In the genomic region with DNA sequence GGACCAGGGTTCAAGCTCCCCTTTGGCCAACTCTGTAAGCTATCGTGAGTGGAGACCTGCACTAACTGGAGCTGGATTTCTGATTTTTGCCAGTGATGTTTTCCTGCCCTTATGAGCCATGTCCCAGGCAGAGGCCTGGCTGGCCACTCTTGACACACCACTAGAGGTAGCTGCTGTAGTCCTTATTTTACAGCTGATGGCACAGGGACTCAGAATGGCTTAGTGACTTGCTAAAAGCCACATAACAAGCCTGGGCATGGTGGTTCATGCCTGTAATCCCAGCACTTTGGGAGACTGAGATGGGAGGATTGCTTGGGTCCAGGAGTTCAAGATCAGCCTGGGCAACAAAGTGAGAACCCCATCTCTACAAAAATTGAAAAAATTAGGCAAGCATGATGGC, we compare ENCODE assay signal across 12 cellular contexts. TPM values are rescaled to one million over a fixed set of nuclear protein-coding genes. Genes with fewer than 3 reads are reported as not detected.
DNase-seq lines count a peak whose midpoint lies in the region; ATAC-seq lines count a peak whose summit lies in the region.
"Had no signal": no experiment of that assay in that cellular context is flagged by ENCODE, and none has a peak within 500 bp of the region (broad histone marks: within the 10 kb centered on the region; RNA-seq: fewer than 3 reads in every experiment).

No MANE protein-coding gene starts in this region.

- H3K4me3 Mint-ChIP-seq in activated T-cell treated with anti-CD3 and anti-CD28 coated beads, Interleukin-2, amount 50 U/mL, for 24 hours, result no peak overlapping the region
- H3K4me3 Mint-ChIP-seq in activated T-cell treated with anti-CD3 and anti-CD28 coated beads, Interleukin-2, amount 50 U/mL, for 72 hours, result no peak overlapping the region

- ATAC-seq in activated T-cell treated with anti-CD3 and anti-CD28 coated beads, Interleukin-2, amount 50 U/mL, for 72 hours (replicated peaks in 1 of 2), result no peak
- ATAC-seq: left cardiac atrium, pancreas had no signal

- no peaks in the 10 kb centered on the region for H3K9me3 Mint-ChIP-seq in activated T-cell treated with anti-CD3 and anti-CD28 coated beads, Interleukin-2, amount 50 U/mL, for 24 hours
- no peaks in the 10 kb centered on the region for H3K9me3 Mint-ChIP-seq in activated T-cell treated with anti-CD3 and anti-CD28 coated beads, Interleukin-2, amount 50 U/mL, for 72 hours

- H3K27me3 Mint-ChIP-seq in activated T-cell treated with anti-CD3 and anti-CD28 coated beads, Interleukin-2, amount 50 U/mL, for 24 hours, result no peaks in the 10 kb centered on the region
- H3K27me3 Mint-ChIP-seq in activated T-cell treated with anti-CD3 and anti-CD28 coated beads, Interleukin-2, amount 50 U/mL, for 72 hours (ENCODE audit: low read depth), result no peaks in the 10 kb centered on the region

- H3K27ac Mint-ChIP-seq in activated T-cell treated with anti-CD3 and anti-CD28 coated beads, Interleukin-2, amount 50 U/mL, for 24 hours, result no peak overlapping the region
- H3K27ac Mint-ChIP-seq in activated T-cell treated with anti-CD3 and anti-CD28 coated beads, Interleukin-2, amount 50 U/mL, for 72 hours, result no peak overlapping the region

- intact Hi-C loops in posterior vena cava (cut with DNase I), result loop anchor here in 1 of 2 donors (10.0 kb wide), 1 partner anchor 121 kb away; no protein-coding TSS in a partner anchor

- H3K36me3 Mint-ChIP-seq in activated T-cell treated with anti-CD3 and anti-CD28 coated beads, Interleukin-2, amount 50 U/mL, for 24 hours (ENCODE audit: low read depth), result no peaks in the 10 kb centered on the region
- no peaks in the 10 kb centered on the region for H3K36me3 Mint-ChIP-seq in activated T-cell treated with anti-CD3 and anti-CD28 coated beads, Interleukin-2, amount 50 U/mL, for 72 hours (ENCODE audit: insufficient read depth in 2 of 2)

- H3K4me1 Mint-ChIP-seq in activated T-cell treated with anti-CD3 and anti-CD28 coated beads, Interleukin-2, amount 50 U/mL, for 24 hours (ENCODE audit: low read depth), result no peaks in the 10 kb centered on the region
- no peaks in the 10 kb centered on the region for H3K4me1 Mint-ChIP-seq in activated T-cell treated with anti-CD3 and anti-CD28 coated beads, Interleukin-2, amount 50 U/mL, for 72 hours (ENCODE audit: low read depth)

- DNase-seq in NCI-H82 (lab: John Stamatoyannopoulos, UW) (peak; percentile 44), NCI-H82 treated with DMSO at 0.1 percent for 48 hours (lab: John Stamatoyannopoulos, UW; ENCODE audit: unreplicated experiment) (no peak), M059J (ENCODE audit: low read depth) (peak; percentile 59), dermis blood vessel endothelial cell (peak; percentile 39), posterior vena cava (ENCODE audit: low spot score) (peak; percentile 45), globus pallidus (ENCODE audit: low spot score) (no peak)
- DNase-seq in activated T-cell treated with anti-CD3 and anti-CD28 coated beads, Interleukin-2, amount 50 U/mL, for 24 hours, result no peak
- no peak for DNase-seq in activated T-cell treated with anti-CD3 and anti-CD28 coated beads, Interleukin-2, amount 50 U/mL, for 72 hours
- DNase-seq: left cardiac atrium, NCI-H446, pancreas had no signal

RNA-seq across cellular contexts. Expression of a gene that starts 33.4 kb away (rescaled TPM):
- 138 and 180 TPM in 2 replicates for total RNA-seq in M059J (2014; rRNA removed; shearing (Covaris generic))
- 28.9 and 57.5 TPM in 2 replicates for total RNA-seq in dermis blood vessel endothelial cell
- total RNA-seq in posterior vena cava, result 1 to 10 TPM in 1 of 2 donors, under 1 TPM in 1; 0.81 to 1.2 TPM
- total RNA-seq in activated T-cell treated with anti-CD3 and anti-CD28 coated beads, Interleukin-2, amount 50 U/mL, for 72 hours, result not detected
- total RNA-seq: T-helper 1 cell treated with Interleukin-12 subunit alpha and Interleukin-12 subunit beta and Interleukin-4 antibody, amounts not matched to agents 30 ng/mL and 1 ng/mL, for 36 hours had no signal

Comparison
In these comparisons a context has a peak if more than half of its experiments do, and no peak if none do; other contexts are left out.
1. DNase-seq: peak in NCI-H82 (single experiment), M059J (single experiment), dermis blood vessel endothelial cell (single experiment) and posterior vena cava (single experiment); none in NCI-H82 treated with DMSO at 0.1 percent for 48 hours (single experiment), activated T-cell treated with anti-CD3 and anti-CD28 coated beads, Interleukin-2, amount 50 U/mL, for 24 hours (single experiment), activated T-cell treated with anti-CD3 and anti-CD28 coated beads, Interleukin-2, amount 50 U/mL, for 72 hours (0 of 2) and globus pallidus (single experiment).
2. RNA of a gene that starts 33.4 kb away (total RNA-seq): 138 to 180 TPM in M059J and 28.9 to 57.5 TPM in dermis blood vessel endothelial cell; 0.81 to 1.2 TPM in posterior vena cava and not detected in activated T-cell treated with anti-CD3 and anti-CD28 coated beads, Interleukin-2, amount 50 U/mL, for 72 hours; every median in the first group is over 10 times any median in the second.